In the genomic region with DNA sequence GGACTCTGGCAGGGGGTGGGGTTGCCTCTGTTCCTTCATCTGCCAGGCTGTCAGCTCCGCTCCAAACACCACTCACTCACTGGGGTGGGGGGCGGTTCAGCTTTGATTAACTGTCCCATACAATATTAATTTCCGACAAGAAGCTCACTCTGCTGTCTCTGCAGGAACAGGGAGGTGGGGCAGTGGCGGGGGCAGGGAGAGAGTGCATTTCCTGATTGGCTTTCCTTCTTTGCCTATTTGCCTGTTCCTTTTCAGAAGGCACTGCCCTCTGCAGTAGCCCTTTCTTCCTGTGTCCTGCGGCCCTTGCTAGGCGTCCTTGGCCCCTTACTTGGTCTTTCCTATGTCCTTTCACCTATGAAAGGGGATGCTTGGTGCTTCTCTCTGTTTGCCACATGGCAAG, we compare ENCODE assay signal across 15 cellular contexts.
"Had no signal": no experiment of that assay in that cellular context is flagged by ENCODE, and none has a peak within 500 bp of the region (broad histone marks: within the 10 kb centered on the region; RNA-seq: fewer than 3 reads in every experiment).

No MANE protein-coding gene starts in this region.

- ATAC-seq: body of pancreas; esophagus mucosa; left ventricle myocardium superior; stimulated activated effector memory CD8-positive, alpha-beta T cell treated with anti-CD3 and anti-CD28 coated beads, Interleukin-12 subunit alpha, Interleukin-12 subunit beta, amount 100 ng/mL, for 72 hours had no signal

- H3K4me2 ChIP-seq: smooth muscle cell had no signal

- H3K36me3 ChIP-seq: right atrium auricular region, thyroid gland had no signal

- H3K27ac ChIP-seq: body of pancreas, right atrium auricular region, thyroid gland had no signal

- DNase-seq: activated CD4-positive, alpha-beta T cell treated with anti-CD3 and anti-CD28 coated beads, Interleukin-2, amount 50 U/mL, for 1 hour; activated CD4-positive, CD25-positive, alpha-beta regulatory T cell; activated effector memory CD4-positive, alpha-beta T cell treated with Interleukin-2 at 50 U/mL for 16 hours; activated T-cell treated with anti-CD3 and anti-CD28 coated beads, Interleukin-2, amount 50 U/mL, for 1 hour; body of pancreas; left ventricle myocardium superior; mesendoderm; thyroid gland had no signal

- H3K4me1 ChIP-seq: body of pancreas had no signal

- H3K27ac Mint-ChIP-seq: activated naive CD4-positive, alpha-beta T cell treated with anti-CD3 and anti-CD28 coated beads, Interleukin-2, amount 50 U/mL, for 24 hours; stimulated activated effector memory CD8-positive, alpha-beta T cell treated with anti-CD3 and anti-CD28 coated beads, Interleukin-12 subunit alpha, Interleukin-12 subunit beta, amount 100 ng/mL, for 72 hours; T-helper 1 cell treated with Interleukin-12 subunit alpha and Interleukin-12 subunit beta and Interleukin-4 antibody, amounts not matched to agents 30 μg/mL and 1 μg/mL, for 36 hours had no signal

- H3K4me1 Mint-ChIP-seq: activated naive CD4-positive, alpha-beta T cell treated with anti-CD3 and anti-CD28 coated beads, Interleukin-2, amount 50 U/mL, for 24 hours; stimulated activated effector memory CD8-positive, alpha-beta T cell treated with anti-CD3 and anti-CD28 coated beads, Interleukin-12 subunit alpha, Interleukin-12 subunit beta, amount 100 ng/mL, for 72 hours had no signal

- H3K9me3 ChIP-seq: body of pancreas, right atrium auricular region, thyroid gland had no signal

- H3K36me3 Mint-ChIP-seq: activated naive CD4-positive, alpha-beta T cell treated with anti-CD3 and anti-CD28 coated beads, Interleukin-2, amount 50 U/mL, for 24 hours; stimulated activated effector memory CD8-positive, alpha-beta T cell treated with anti-CD3 and anti-CD28 coated beads, Interleukin-12 subunit alpha, Interleukin-12 subunit beta, amount 100 ng/mL, for 72 hours had no signal

- H3K4me3 Mint-ChIP-seq: activated naive CD4-positive, alpha-beta T cell treated with anti-CD3 and anti-CD28 coated beads, Interleukin-2, amount 50 U/mL, for 24 hours; stimulated activated effector memory CD8-positive, alpha-beta T cell treated with anti-CD3 and anti-CD28 coated beads, Interleukin-12 subunit alpha, Interleukin-12 subunit beta, amount 100 ng/mL, for 72 hours; T-helper 1 cell treated with Interleukin-12 subunit alpha and Interleukin-12 subunit beta and Interleukin-4 antibody, amounts not matched to agents 30 μg/mL and 1 μg/mL, for 36 hours had no signal

- H3K27me3 ChIP-seq: right atrium auricular region, thyroid gland had no signal

- H3K9me3 Mint-ChIP-seq: activated naive CD4-positive, alpha-beta T cell treated with anti-CD3 and anti-CD28 coated beads, Interleukin-2, amount 50 U/mL, for 24 hours; stimulated activated effector memory CD8-positive, alpha-beta T cell treated with anti-CD3 and anti-CD28 coated beads, Interleukin-12 subunit alpha, Interleukin-12 subunit beta, amount 100 ng/mL, for 72 hours; T-helper 1 cell treated with Interleukin-12 subunit alpha and Interleukin-12 subunit beta and Interleukin-4 antibody, amounts not matched to agents 30 μg/mL and 1 μg/mL, for 36 hours had no signal

- FAIRE-seq: keratinocyte had no signal

- H3K4me3 ChIP-seq: body of pancreas, right atrium auricular region, smooth muscle cell, thyroid gland had no signal
